Comparison of ENCODE assay signal across 26 cellular contexts in genomic region chr13:112252744-112253590, GRCh38.
DNase-seq lines count a peak whose midpoint lies in the region; ATAC-seq, FAIRE-seq and TF ChIP-seq lines count a peak whose summit lies in the region.
"Had no signal": no experiment of that assay in that cellular context is flagged by ENCODE, and none has a peak within 500 bp of the region (broad histone marks: within the 10 kb centered on the region; RNA-seq: fewer than 3 reads in every experiment).

No MANE protein-coding gene starts in this region.

- H2AK5ac ChIP-seq in mesenchymal stem cell (ENCODE audit: low read length, severe bottlenecking), result no peak overlapping the region

- TF ChIP-seq CTCF in HepG2 (CRISPR knock-in tag; IDR thresholded peaks at IDR 0.05), result no peak
- no peak for TF ChIP-seq CTCF in right lobe of liver (IDR thresholded peaks at IDR 0.05)
- TF ChIP-seq CTCF in osteocyte (IDR thresholded peaks at IDR 0.05), result no peak

- DNase-seq in HepG2 (ENCODE audit: low spot score) (no peak), right lobe of liver (no peak), left lobe of liver (ENCODE audit: low spot score) (peak; percentile 38), osteocyte (ENCODE audit: extremely low spot score, unreplicated experiment) (peak; percentile 80), mesenchymal stem cell (no peak)
- DNase-seq: AML-193; CD4-positive, alpha-beta T cell; GM23248; HFFc6; IMR-90; KG1; MG63; NCI-H2029; NCI-H446 treated with DMSO at 0.1 percent for 48 hours; NCI-H526; NCI-H82; NK-92 treated with Interleukin-12 subunit alpha and Interleukin-12 subunit beta, amount 100 ng/mL, for 24 hours; PC-3 had no signal

- peaks cover 6% of the 10 kb centered on the region for H3K9me3 Mint-ChIP-seq in osteocyte (ENCODE audit: unreplicated experiment)
- H3K9me3 Mint-ChIP-seq: CD4-positive, alpha-beta T cell had no signal

- no peak overlapping the region for H3K4ac ChIP-seq in mesenchymal stem cell (ENCODE audit: low read depth in 1 of 2, low read length in 2 of 2)

- no peak overlapping the region for H3K14ac ChIP-seq in mesenchymal stem cell (ENCODE audit: low read length in 2 of 2)

- TF ChIP-seq POLR2A in HepG2 (IDR thresholded peaks at IDR 0.05; ENCODE audit: insufficient read depth in 1 of 2, low read depth in 2 of 2, low read length in 2 of 2) (no peak), right lobe of liver (IDR thresholded peaks at IDR 0.05) (no peak)

- H3K27ac ChIP-seq in HepG2 (ENCODE audit: extremely low read length, insufficient read depth, low read length) (no peak overlapping the region), right lobe of liver (no peak overlapping the region), mesenchymal stem cell (ENCODE audit: low read length, poor library complexity, severe bottlenecking) (no peak overlapping the region)
- H3K27ac ChIP-seq: A549; BLaER1 treated with 17β-estradiol and CSF1 and Interleukin-3, amounts not matched to agents 10 nM and 100 nM; GM23248; SJSA1 had no signal

- H2BK15ac ChIP-seq in mesenchymal stem cell (ENCODE audit: low read depth, poor library complexity, severe bottlenecking), result no peak overlapping the region

- intact Hi-C loops in HepG2 (cut with micrococcal nuclease; ENCODE audit: unreplicated experiment) (no loop called here), right lobe of liver (cut with DNase I) (no loop called here)

- H4K8ac ChIP-seq in mesenchymal stem cell (ENCODE audit: low read length), result no peak overlapping the region

- POLR2A ChIA-PET in HepG2 (lab: Yijun Ruan, JAX), result no interaction called here

- in situ Hi-C loops in HepG2 (cut with HindIII; ENCODE audit: extremely low pct_ligation_motif_present, low pct_unique_long_range_greater_than_20kb), result no loop called here

- ATAC-seq in HepG2 (no peak), right lobe of liver (no peak), left lobe of liver (no peak), HG02970 (IDR thresholded peaks at IDR 0.05; ENCODE audit: low FRiP score, unreplicated experiment) (no peak), GM21526 (IDR thresholded peaks at IDR 0.05; ENCODE audit: low FRiP score, unreplicated experiment) (no peak)
- ATAC-seq: A549, PC-3, Right ventricle myocardium inferior had no signal

- H3K4me1 Mint-ChIP-seq in osteocyte (ENCODE audit: unreplicated experiment), result no peaks in the 10 kb centered on the region

- H2BK120ac ChIP-seq in mesenchymal stem cell (ENCODE audit: low read depth, low read length), result no peak overlapping the region

- BruUV-seq in HepG2 (replicated peaks; lab: Mats Ljungman, UMichigan), result no TSS peak

- no peak overlapping the region for H2BK5ac ChIP-seq in mesenchymal stem cell (ENCODE audit: low read depth, low read length, poor library complexity, severe bottlenecking)

- H3K4me2 ChIP-seq in HepG2 (ENCODE audit: low read depth, low read length) (no peak overlapping the region), mesenchymal stem cell (ENCODE audit: low read length, poor library complexity, severe bottlenecking) (no peak overlapping the region)
- H3K4me2 ChIP-seq: A549; BLaER1 treated with 17β-estradiol and CSF1 and Interleukin-3, amounts not matched to agents 10 nM and 100 nM had no signal

- H3K27ac Mint-ChIP-seq in osteocyte (ENCODE audit: unreplicated experiment), result no peak overlapping the region
- H3K27ac Mint-ChIP-seq: CD4-positive, alpha-beta T cell; HFFc6 had no signal

- no peak overlapping the region for H3K23ac ChIP-seq in mesenchymal stem cell (ENCODE audit: low read length in 2 of 2)

- H3K9ac ChIP-seq in HepG2 (ENCODE audit: insufficient read depth, low read depth, low read length) (no peak overlapping the region), mesenchymal stem cell (ENCODE audit: low read length) (no peak overlapping the region)
- H3K9ac ChIP-seq: BLaER1 treated with 17β-estradiol and CSF1 and Interleukin-3, amounts not matched to agents 10 nM and 100 nM; GM23248 had no signal

- no peak overlapping the region for H2BK12ac ChIP-seq in mesenchymal stem cell (ENCODE audit: low read length in 2 of 2)

- H3K79me1 ChIP-seq in mesenchymal stem cell (replicated peaks; ENCODE audit: low read length, poor library complexity, severe bottlenecking), result no peaks in the 10 kb centered on the region

- no peak for TF ChIP-seq RAD21 in HepG2 (CRISPR knock-in tag; IDR thresholded peaks at IDR 0.05)

- H3K9me3 ChIP-seq in HepG2 (ENCODE audit: low read length) (no peaks in the 10 kb centered on the region), right lobe of liver (no peaks in the 10 kb centered on the region), mesenchymal stem cell (ENCODE audit: control insufficient read depth, low read length) (peaks cover 9% of the 10 kb centered on the region)
- H3K9me3 ChIP-seq: A549; BLaER1 treated with 17β-estradiol and CSF1 and Interleukin-3, amounts not matched to agents 10 nM and 100 nM; HAP-1; MG63 had no signal

- H3K27me3 ChIP-seq in HepG2 (ENCODE audit: control insufficient read depth in 1 of 2, insufficient read depth in 2 of 2, low read length in 2 of 2) (peaks cover 10 to 84% of the 10 kb centered on the region in 2 experiments; a peak in 3 of 5 replicates), right lobe of liver (no peaks in the 10 kb centered on the region), mesenchymal stem cell (ENCODE audit: control insufficient read depth in 1 of 2, insufficient read depth in 1 of 2, low read length in 2 of 2) (no peaks in the 10 kb centered on the region)
- H3K27me3 ChIP-seq: BLaER1 treated with 17β-estradiol and CSF1 and Interleukin-3, amounts not matched to agents 10 nM and 100 nM; MG63 had no signal

- no peaks in the 10 kb centered on the region for H3K36me3 Mint-ChIP-seq in osteocyte (ENCODE audit: unreplicated experiment)

- no peaks in the 10 kb centered on the region for H3K4me1 ChIP-seq in HepG2 (ENCODE audit: insufficient read depth, low read length)
- peaks cover 0 to 15% (median 7%) of the 10 kb centered on the region in 4 donors for H3K4me1 ChIP-seq in right lobe of liver
- H3K4me1 ChIP-seq in mesenchymal stem cell (ENCODE audit: control insufficient read depth, insufficient read depth, low read depth, low read length), result no peaks in the 10 kb centered on the region
- H3K4me1 ChIP-seq: A549; BLaER1 treated with 17β-estradiol and CSF1 and Interleukin-3, amounts not matched to agents 10 nM and 100 nM; HAP-1; SJSA1 had no signal

- H3K27me3 Mint-ChIP-seq in osteocyte (ENCODE audit: unreplicated experiment), result no peaks in the 10 kb centered on the region

- peaks cover 5% of the 10 kb centered on the region; the same call in 1 of the 2 replicates for H4K20me1 ChIP-seq in HepG2 (ENCODE audit: insufficient read depth, low read length)

- no peak overlapping the region for H3K4me3 ChIP-seq in HepG2 (replicated peaks in 1 of 3; ENCODE audit: insufficient read depth in 1 of 3, low read depth in 2 of 3, low read length in 3 of 3)
- H3K4me3 ChIP-seq in right lobe of liver, result no peak overlapping the region
- no peak overlapping the region for H3K4me3 ChIP-seq in mesenchymal stem cell (ENCODE audit: insufficient read depth in 1 of 2, low read depth in 1 of 2, low read length in 2 of 2)
- H3K4me3 ChIP-seq: A549; BLaER1 treated with 17β-estradiol and CSF1 and Interleukin-3, amounts not matched to agents 10 nM and 100 nM; GM23248; HAP-1; MG63; SJSA1 had no signal

- no peak overlapping the region for H3K4me3 Mint-ChIP-seq in osteocyte (ENCODE audit: unreplicated experiment)
- H3K4me3 Mint-ChIP-seq: CD4-positive, alpha-beta T cell; HFFc6 had no signal

- no peak for TF ChIP-seq EP300 in HepG2 (IDR thresholded peaks at IDR 0.05; ENCODE audit: low read depth in 2 of 2, low read length in 2 of 2)
- TF ChIP-seq EP300 in HepG2 (CRISPR knock-in tag; IDR thresholded peaks at IDR 0.05; ENCODE audit: borderline replicate concordance), result no peak

- FAIRE-seq in HepG2 (lab: Jason Lieb, UNC), result no peak
- FAIRE-seq: A549, D721Med had no signal

- H4K91ac ChIP-seq in mesenchymal stem cell (ENCODE audit: low read length), result no peak overlapping the region

- H3K36me3 ChIP-seq in HepG2 (replicated peaks in 1 of 2; ENCODE audit: control insufficient read depth in 1 of 2, insufficient read depth in 2 of 2, low read length in 2 of 2) (no peaks in the 10 kb centered on the region), right lobe of liver (no peaks in the 10 kb centered on the region), mesenchymal stem cell (ENCODE audit: control insufficient read depth in 1 of 2, insufficient read depth in 2 of 2, low read depth in 1 of 2, low read length in 2 of 2) (no peaks in the 10 kb centered on the region)
- H3K36me3 ChIP-seq: BLaER1 treated with 17β-estradiol and CSF1 and Interleukin-3, amounts not matched to agents 10 nM and 100 nM; HAP-1; MG63; SJSA1 had no signal

- no peak overlapping the region for H2AFZ ChIP-seq in HepG2 (ENCODE audit: low read length)
- H2AFZ ChIP-seq in mesenchymal stem cell (ENCODE audit: low read depth, low read length), result no peak overlapping the region
- H2AFZ ChIP-seq: GM23248 had no signal

- CTCF ChIA-PET in HepG2 (lab: Yijun Ruan, JAX; ENCODE audit: low intra/inter-chr PET ratio, low total read pairs), result no interaction called here

- H3K79me2 ChIP-seq in HepG2 (ENCODE audit: insufficient read depth, low read length), result no peaks in the 10 kb centered on the region

- 23% methylated on average over 27 of the region's 31 CpGs for WGBS in HepG2 (ENCODE audit: low lambda C conversion rate)
- 90% methylated on average over 26 of the region's 31 CpGs for WGBS in right lobe of liver (ENCODE audit: insufficient coverage, low coverage, low lambda C conversion rate, missing lambda C conversion rate)
- 89% methylated on average over 30 of the region's 31 CpGs for WGBS in mesenchymal stem cell

- H3K18ac ChIP-seq in mesenchymal stem cell (ENCODE audit: low read depth in 1 of 2, low read length in 2 of 2), result no peak overlapping the region

TF ChIP-seq in HepG2, 621 proteins besides CTCF, POLR2A, EP300 and RAD21:
- TF ChIP-seq MTF2 (CRISPR knock-in tag; IDR thresholded peaks at IDR 0.05; ENCODE audit: borderline replicate concordance) (no peak), EZH2 (conservative IDR thresholded peaks at IDR 0.05; ENCODE audit: low read depth, low read length) (0 out of 2 replicates have a peak, but pooled peaks have one; percentile 42), ZNF564 (CRISPR knock-in tag; IDR thresholded peaks at IDR 0.05) (no peak), FOXM1 (CRISPR knock-in tag; IDR thresholded peaks at IDR 0.05) (no peak), GZF1 (CRISPR knock-in tag; IDR thresholded peaks at IDR 0.05) (peak; percentile 94), CCAR2 (optimal IDR thresholded peaks at IDR 0.05; ENCODE audit: low read depth, low read length) (no peak), ZNF501 (CRISPR knock-in tag; IDR thresholded peaks at IDR 0.05) (no peak), ZNF350 (CRISPR knock-in tag; IDR thresholded peaks at IDR 0.05; ENCODE audit: borderline replicate concordance, low read depth) (no peak)
TF ChIP-seq in HepG2: peak in this region for 2.

Comparison
In these comparisons a context has a peak if more than half of its experiments do, and no peak if none do; other contexts are left out.
1. DNase-seq: peak in left lobe of liver (single experiment) and osteocyte (single experiment); none in HepG2 (single experiment), right lobe of liver (0 of 3) and mesenchymal stem cell (single experiment).